2 cellular contexts compared by ENCODE assay signal in the genomic region with DNA sequence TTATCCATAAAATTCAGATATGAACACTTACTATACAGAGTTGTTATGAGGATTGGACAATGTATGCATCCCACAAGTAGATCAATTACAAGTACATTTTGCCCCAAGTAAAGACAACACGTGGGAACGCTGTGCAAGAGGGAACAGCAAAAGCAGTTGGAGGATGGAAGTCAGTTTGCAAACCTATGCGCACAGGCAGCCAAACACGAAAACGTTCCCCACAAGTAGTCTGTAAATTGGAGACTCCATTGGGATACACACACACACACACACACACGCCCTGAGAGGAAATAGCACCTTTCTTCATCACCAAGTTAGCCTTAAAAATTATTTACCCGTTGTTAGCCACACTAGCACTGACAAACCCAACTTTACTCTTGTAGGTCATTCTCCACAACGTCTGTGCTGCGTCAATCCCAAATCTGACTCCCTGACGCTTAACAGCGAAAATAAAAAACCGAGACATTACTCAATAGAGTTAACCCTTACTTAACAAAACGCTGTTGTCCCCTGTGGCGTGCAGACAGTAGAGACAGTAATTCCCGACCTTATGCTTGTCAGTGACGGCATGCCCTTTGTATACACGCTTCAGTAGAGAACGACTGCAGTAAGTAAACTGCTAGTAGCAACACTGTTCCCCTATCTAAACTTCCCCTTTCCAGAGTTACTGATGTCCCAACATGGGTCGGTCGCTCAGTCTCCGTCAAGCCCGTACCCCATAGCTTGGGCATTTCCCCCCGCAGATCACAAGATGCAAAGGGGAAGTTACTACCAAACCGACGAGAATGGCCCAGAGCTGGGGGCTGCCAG.
TF ChIP-seq lines count a peak whose summit lies in the region.

No MANE protein-coding gene starts in this region.

TF ChIP-seq in IMR-90, 13 proteins besides CTCF, POLR2A, EP300 and RAD21:
- no peak for TF ChIP-seq RCOR1 (IDR thresholded peaks at IDR 0.05; ENCODE audit: insufficient replicate concordance, low read length)
- TF ChIP-seq CHD1 (IDR thresholded peaks at IDR 0.05; ENCODE audit: low read depth, low read length) = no peak
- TF ChIP-seq MAFK (IDR thresholded peaks at IDR 0.05; ENCODE audit: low read depth, low read length) = no peak
- no peak for TF ChIP-seq NFE2L2 (IDR thresholded peaks at IDR 0.05; ENCODE audit: low read depth, low read length)
- TF ChIP-seq CEBPB (IDR thresholded peaks at IDR 0.05; ENCODE audit: low read depth, low read length) = peak; percentile 80
- TF ChIP-seq BHLHE40 (IDR thresholded peaks at IDR 0.05; ENCODE audit: low read depth, low read length) = no peak; the same call in 1 of the 2 replicates
- TF ChIP-seq, protein P1, sequence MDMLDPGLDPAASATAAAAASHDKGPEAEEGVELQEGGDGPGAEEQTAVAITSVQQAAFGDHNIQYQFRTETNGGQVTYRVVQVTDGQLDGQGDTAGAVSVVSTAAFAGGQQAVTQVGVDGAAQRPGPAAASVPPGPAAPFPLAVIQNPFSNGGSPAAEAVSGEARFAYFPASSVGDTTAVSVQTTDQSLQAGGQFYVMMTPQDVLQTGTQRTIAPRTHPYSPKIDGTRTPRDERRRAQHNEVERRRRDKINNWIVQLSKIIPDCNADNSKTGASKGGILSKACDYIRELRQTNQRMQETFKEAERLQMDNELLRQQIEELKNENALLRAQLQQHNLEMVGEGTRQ (IDR thresholded peaks at IDR 0.05; ENCODE audit: low read depth, low read length) = no peak

TF ChIP-seq in endothelial cell of umbilical vein, 7 proteins besides CTCF, POLR2A, EP300 and RAD21:
- no peak for TF ChIP-seq POLR2AphosphoS5 (IDR thresholded peaks at IDR 0.05; ENCODE audit: insufficient read depth, low read depth, low read length)
- TF ChIP-seq JUN (IDR thresholded peaks at IDR 0.05; ENCODE audit: borderline replicate concordance, insufficient read depth, insufficient read length, low read depth) = no peak
- no peak for TF ChIP-seq FOS (IDR thresholded peaks at IDR 0.05; ENCODE audit: borderline replicate concordance, insufficient read depth, low read length)
- TF ChIP-seq, protein P2, sequence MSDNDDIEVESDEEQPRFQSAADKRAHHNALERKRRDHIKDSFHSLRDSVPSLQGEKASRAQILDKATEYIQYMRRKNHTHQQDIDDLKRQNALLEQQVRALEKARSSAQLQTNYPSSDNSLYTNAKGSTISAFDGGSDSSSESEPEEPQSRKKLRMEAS (IDR thresholded peaks at IDR 0.05; ENCODE audit: insufficient read depth, insufficient read length) = no peak
- TF ChIP-seq MYC (IDR thresholded peaks at IDR 0.05; ENCODE audit: low read depth, low read length) = no peak
- TF ChIP-seq GATA2 (IDR thresholded peaks at IDR 0.05; ENCODE audit: insufficient read depth, insufficient read length, low read depth, low read length) = no peak
- no peak for TF ChIP-seq EZH2 (IDR thresholded peaks at IDR 0.05; ENCODE audit: borderline replicate concordance, low read depth, low read length, severe bottlenecking)
